2 cellular contexts compared by ENCODE assay signal in genomic region chr17:82025401-82026107, GRCh38.
TF ChIP-seq lines count a peak whose summit lies in the region.

No MANE protein-coding gene starts in this region.

TF ChIP-seq in HEK293, 187 proteins besides CTCF, POLR2A, EP300 and RAD21:
- TF ChIP-seq GLIS1 (tag by site-specific recombination; IDR thresholded peaks at IDR 0.05) (peak; percentile 61; the same call in 1 of the 2 replicates), GLIS2 (tag by site-specific recombination; IDR thresholded peaks at IDR 0.05) (0 out of 2 replicates have a peak, but pooled peaks have one; percentile 34), ZNF133 (tag by site-specific recombination; IDR thresholded peaks at IDR 0.05) (no peak)
TF ChIP-seq in HEK293: peak in this region for 2.

TF ChIP-seq in HepG2, 621 proteins besides CTCF, POLR2A, EP300 and RAD21:
- no peak for TF ChIP-seq ZBTB10 (CRISPR knock-in tag; IDR thresholded peaks at IDR 0.05; ENCODE audit: borderline replicate concordance)
- TF ChIP-seq ASH2L (IDR thresholded peaks at IDR 0.05; ENCODE audit: insufficient read length, low read depth, low read length): no peak
- no peak for TF ChIP-seq ADNP (CRISPR knock-in tag; IDR thresholded peaks at IDR 0.05)
- no peak for TF ChIP-seq U2AF1 (optimal IDR thresholded peaks at IDR 0.05; ENCODE audit: low read depth, low read length)
- TF ChIP-seq TBX3 (IDR thresholded peaks at IDR 0.05; ENCODE audit: borderline replicate concordance): 0 out of 2 replicates have a peak, but pooled peaks have one; percentile 22
- TF ChIP-seq ZSCAN29 (CRISPR knock-in tag; conservative IDR thresholded peaks at IDR 0.05): no peak
- TF ChIP-seq RFXAP (CRISPR knock-in tag; IDR thresholded peaks at IDR 0.05; ENCODE audit: borderline replicate concordance): no peak
- TF ChIP-seq ZNF780A (CRISPR knock-in tag; IDR thresholded peaks at IDR 0.05): no peak
- no peak for TF ChIP-seq ZSCAN12 (CRISPR knock-in tag; IDR thresholded peaks at IDR 0.05)
- TF ChIP-seq FOXA3 (CRISPR knock-in tag; IDR thresholded peaks at IDR 0.05): no peak
- TF ChIP-seq MTERF4 (CRISPR knock-in tag; IDR thresholded peaks at IDR 0.05): no peak
- no peak for TF ChIP-seq ZNF773 (CRISPR knock-in tag; IDR thresholded peaks at IDR 0.05; ENCODE audit: borderline replicate concordance)
- TF ChIP-seq ZNF768 (CRISPR knock-in tag; IDR thresholded peaks at IDR 0.05): 0 out of 2 replicates have a peak, but pooled peaks have one; percentile 4
- no peak for TF ChIP-seq JUN (CRISPR knock-in tag; IDR thresholded peaks at IDR 0.05)
- no peak for TF ChIP-seq ZNF230 (CRISPR knock-in tag; IDR thresholded peaks at IDR 0.05)
- TF ChIP-seq SMAD3 (CRISPR knock-in tag; IDR thresholded peaks at IDR 0.05): no peak
- no peak for TF ChIP-seq SUZ12 (IDR thresholded peaks at IDR 0.05; ENCODE audit: low read depth, low read length)
- TF ChIP-seq NR1H2 (CRISPR knock-in tag; IDR thresholded peaks at IDR 0.05; ENCODE audit: borderline replicate concordance, low read depth): no peak
- TF ChIP-seq ZNF256 (CRISPR knock-in tag; conservative IDR thresholded peaks at IDR 0.05): no peak
- TF ChIP-seq CBX5 (CRISPR knock-in tag; IDR thresholded peaks at IDR 0.05; ENCODE audit: borderline replicate concordance): no peak
- TF ChIP-seq ZKSCAN5 (CRISPR knock-in tag; IDR thresholded peaks at IDR 0.05): no peak
- no peak for TF ChIP-seq YEATS2 (CRISPR knock-in tag; IDR thresholded peaks at IDR 0.05; ENCODE audit: borderline replicate concordance)
- no peak for TF ChIP-seq SMYD3 (CRISPR knock-in tag; IDR thresholded peaks at IDR 0.05)
- no peak for TF ChIP-seq BATF2 (CRISPR knock-in tag; IDR thresholded peaks at IDR 0.05)
- no peak for TF ChIP-seq MTA1 (CRISPR knock-in tag; IDR thresholded peaks at IDR 0.05; ENCODE audit: borderline replicate concordance)
- TF ChIP-seq ZSCAN30 (CRISPR knock-in tag; IDR thresholded peaks at IDR 0.05): no peak
- no peak for TF ChIP-seq PRDM15 (CRISPR knock-in tag; IDR thresholded peaks at IDR 0.05)
- TF ChIP-seq ZNF792 (CRISPR knock-in tag; IDR thresholded peaks at IDR 0.05): no peak
- TF ChIP-seq DMAP1 (CRISPR knock-in tag; IDR thresholded peaks at IDR 0.05): no peak
- no peak for TF ChIP-seq SRF (IDR thresholded peaks at IDR 0.05; ENCODE audit: low read depth, low read length)
- TF ChIP-seq ZNF629 (CRISPR knock-in tag; conservative IDR thresholded peaks at IDR 0.05): peak; percentile 74
- TF ChIP-seq PAXIP1 (CRISPR knock-in tag; conservative IDR thresholded peaks at IDR 0.05): no peak
- no peak for TF ChIP-seq MTF2 (CRISPR knock-in tag; IDR thresholded peaks at IDR 0.05; ENCODE audit: borderline replicate concordance)
- peak; percentile 9 for TF ChIP-seq AGO2 (optimal IDR thresholded peaks at IDR 0.05; ENCODE audit: low read depth, low read length)
- TF ChIP-seq ZNF331 (CRISPR knock-in tag; IDR thresholded peaks at IDR 0.05): no peak
- peak; percentile 35; the same call in 1 of the 2 replicates for TF ChIP-seq RBFOX2 (IDR thresholded peaks at IDR 0.05; ENCODE audit: low read depth, low read length)
- no peak for TF ChIP-seq ZNF12 (CRISPR knock-in tag; IDR thresholded peaks at IDR 0.05)
- TF ChIP-seq ZNF7 (CRISPR knock-in tag; IDR thresholded peaks at IDR 0.05): no peak
